Comparison of ENCODE assay signal across 8 cellular contexts in the genomic region with DNA sequence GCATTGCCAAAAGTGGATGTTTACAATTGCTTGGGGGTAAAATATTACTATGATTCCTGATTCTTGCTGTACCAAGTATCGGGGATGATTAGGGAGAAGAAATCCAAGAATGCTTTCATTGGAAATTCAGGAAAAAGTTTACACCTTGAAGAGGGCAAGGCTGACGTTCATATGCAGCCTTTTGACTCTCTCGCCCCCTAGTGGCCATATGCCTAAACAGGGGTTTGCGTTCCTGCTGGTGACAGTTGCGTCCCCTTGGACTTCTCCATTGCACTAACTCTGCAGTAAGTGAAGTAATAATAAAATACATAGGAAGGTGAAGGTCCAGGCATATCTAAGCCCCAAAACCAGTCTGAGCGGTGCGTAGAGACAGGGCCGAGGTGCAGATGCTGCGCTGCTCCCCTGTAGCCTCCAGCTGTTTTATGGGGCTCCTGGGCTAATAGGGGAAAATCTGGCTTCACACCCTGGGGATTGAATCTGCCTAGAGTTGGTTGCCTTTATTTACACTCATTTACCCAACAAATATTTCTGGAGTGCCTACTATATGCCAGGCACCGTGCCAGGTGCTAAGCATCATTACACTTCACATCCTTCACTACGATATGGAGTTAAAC. TPM values are rescaled to one million over a fixed set of nuclear protein-coding genes. Genes with fewer than 3 reads are reported as not detected.
DNase-seq lines count a peak whose midpoint lies in the region; ATAC-seq and TF ChIP-seq lines count a peak whose summit lies in the region.

No MANE protein-coding gene starts in this region.

- no peaks in the 10 kb centered on the region for H3K36me3 Mint-ChIP-seq in CD4-positive, alpha-beta memory T cell
- H3K36me3 Mint-ChIP-seq in activated T-helper 1 cell treated with anti-CD3 and anti-CD28 coated beads, Interleukin-12 subunit alpha, Interleukin-12 subunit beta, Interleukin-2, Interleukin-4 antibody, amounts not matched to agents 30 ng/mL and 10 ng/mL and 1 ng/mL, durations not matched to agents 14 hours and 24 hours and 36 hours (ENCODE audit: low read depth) = no peaks in the 10 kb centered on the region

- H3K9me3 ChIP-seq in CD4-positive, alpha-beta memory T cell (ENCODE audit: control insufficient read depth in 1 of 2, low read length in 2 of 2) = no peaks in the 10 kb centered on the region
- H3K9me3 ChIP-seq in PC-9 (ENCODE audit: insufficient read depth, low read depth) (no peaks in the 10 kb centered on the region), upper lobe of left lung (no peaks in the 10 kb centered on the region)

- H3K4me1 Mint-ChIP-seq in CD4-positive, alpha-beta memory T cell = no peaks in the 10 kb centered on the region
- no peaks in the 10 kb centered on the region for H3K4me1 Mint-ChIP-seq in activated T-helper 1 cell treated with anti-CD3 and anti-CD28 coated beads, Interleukin-12 subunit alpha, Interleukin-12 subunit beta, Interleukin-2, Interleukin-4 antibody, amounts not matched to agents 30 ng/mL and 10 ng/mL and 1 ng/mL, durations not matched to agents 14 hours and 24 hours and 36 hours (ENCODE audit: low read depth)

- H3K36me3 ChIP-seq in CD4-positive, alpha-beta memory T cell (ENCODE audit: insufficient read depth, low read length) = no peaks in the 10 kb centered on the region
- no peaks in the 10 kb centered on the region for H3K36me3 ChIP-seq in PC-9 (ENCODE audit: low read depth)
- H3K36me3 ChIP-seq in upper lobe of left lung = no peaks in the 10 kb centered on the region

- ATAC-seq in GM19351 (IDR thresholded peaks at IDR 0.05; ENCODE audit: unreplicated experiment) = peak; percentile 95
- peak; percentile 89 for ATAC-seq in HG03460 (IDR thresholded peaks at IDR 0.05; ENCODE audit: unreplicated experiment)
- peak; percentile 36 for ATAC-seq in omental fat pad (ENCODE audit: low FRiP score)
- ATAC-seq in upper lobe of left lung (ENCODE audit: low FRiP score in 2 of 2) = peak; percentile 72 to 79

- peak in 4 of 5 donors; percentile 32 to 41 (median 37) for DNase-seq in CD4-positive, alpha-beta memory T cell
- DNase-seq in PC-9 (peak; percentile 39 to 66), foreskin fibroblast (peak; percentile 31 to 79), omental fat pad (ENCODE audit: low spot score) (peak; percentile 72), upper lobe of left lung (peak in 1 of 2 donors; percentile 77)
- peak; percentile 26 for DNase-seq in activated T-helper 1 cell treated with anti-CD3 and anti-CD28 coated beads, Interleukin-12 subunit alpha, Interleukin-12 subunit beta, Interleukin-2, Interleukin-4 antibody, amounts not matched to agents 30 ng/mL and 10 ng/mL and 1 ng/mL, durations not matched to agents 14 hours and 24 hours and 36 hours (ENCODE audit: low spot score)

- CTCF ChIA-PET in CD4-positive, alpha-beta memory T cell (lab: Charles Lee; ENCODE audit: partially characterized antibody) = interaction anchor here (0.7 to 4.0 kb wide), 7 partner anchors 8 to 880 kb away, joined by 3 to 34 read pairs (median 3); no protein-coding TSS in a partner anchor
- CTCF ChIA-PET in PC-9 (lab: Charles Lee) = no interaction called here

- H3K4me1 ChIP-seq in CD4-positive, alpha-beta memory T cell (ENCODE audit: insufficient read depth, low read length) = no peaks in the 10 kb centered on the region
- H3K4me1 ChIP-seq in PC-9 (replicated peaks; ENCODE audit: insufficient read depth) = no peaks in the 10 kb centered on the region
- peaks cover 3 to 13% (median 10%) of the 10 kb centered on the region in 4 donors for H3K4me1 ChIP-seq in upper lobe of left lung

- H3K4me3 Mint-ChIP-seq in CD4-positive, alpha-beta memory T cell = no peak overlapping the region
- H3K4me3 Mint-ChIP-seq in activated T-helper 1 cell treated with anti-CD3 and anti-CD28 coated beads, Interleukin-12 subunit alpha, Interleukin-12 subunit beta, Interleukin-2, Interleukin-4 antibody, amounts not matched to agents 30 ng/mL and 10 ng/mL and 1 ng/mL, durations not matched to agents 14 hours and 24 hours and 36 hours = no peak overlapping the region

- BruUV-seq in PC-9 (replicated peaks; lab: Mats Ljungman, UMichigan) = no TSS peak

- H3K27me3 ChIP-seq in CD4-positive, alpha-beta memory T cell (ENCODE audit: insufficient read depth, low read length) = no peaks in the 10 kb centered on the region
- H3K27me3 ChIP-seq in PC-9 (ENCODE audit: insufficient read depth, low read depth) = no peaks in the 10 kb centered on the region
- H3K27me3 ChIP-seq in upper lobe of left lung = no peaks in the 10 kb centered on the region

- H3F3A ChIP-seq in PC-9 (ENCODE audit: insufficient read depth, low read depth) = no peaks in the 10 kb centered on the region

- TF ChIP-seq CTCF in PC-9 (conservative IDR thresholded peaks at IDR 0.05) (peak; percentile 89), foreskin fibroblast (IDR thresholded peaks at IDR 0.05; ENCODE audit: low read depth, low read length) (peak; percentile 94), omental fat pad (IDR thresholded peaks at IDR 0.05) (peak in 2 of 3 donors; percentile 43 to 68), upper lobe of left lung (IDR thresholded peaks at IDR 0.05) (peak; percentile 76 to 93 (median 82))

- no peak overlapping the region for H2AFZ ChIP-seq in PC-9

- POLR2A ChIA-PET in CD4-positive, alpha-beta memory T cell (lab: Charles Lee; ENCODE audit: partially characterized antibody) = no interaction called here
- POLR2A ChIA-PET in PC-9 (lab: Charles Lee; ENCODE audit: unreplicated experiment) = interaction anchor here (0.6 to 0.7 kb wide), 2 partner anchors 45 to 95 kb away, joined by 5 to 6 read pairs; no protein-coding TSS in a partner anchor

- no peak overlapping the region for H3K27ac Mint-ChIP-seq in CD4-positive, alpha-beta memory T cell
- H3K27ac Mint-ChIP-seq in activated T-helper 1 cell treated with anti-CD3 and anti-CD28 coated beads, Interleukin-12 subunit alpha, Interleukin-12 subunit beta, Interleukin-2, Interleukin-4 antibody, amounts not matched to agents 30 ng/mL and 10 ng/mL and 1 ng/mL, durations not matched to agents 14 hours and 24 hours and 36 hours = no peak overlapping the region

- 20 to 30% methylated on average over 9 to 11 of the region's 11 CpGs for WGBS in upper lobe of left lung, 2 donors

- TF ChIP-seq POLR2A in upper lobe of left lung (IDR thresholded peaks at IDR 0.05) = no peak

- no peak overlapping the region for H3K27ac ChIP-seq in CD4-positive, alpha-beta memory T cell (ENCODE audit: low read depth, low read length)
- H3K27ac ChIP-seq in PC-9 (no peak overlapping the region), upper lobe of left lung (peak overlapping the region in 1 of 4 donors; percentile 9)

- no peaks in the 10 kb centered on the region for H3K9me2 ChIP-seq in PC-9 (ENCODE audit: insufficient read depth)

- H3K27me3 Mint-ChIP-seq in CD4-positive, alpha-beta memory T cell = no peaks in the 10 kb centered on the region
- peaks cover 16% of the 10 kb centered on the region for H3K27me3 Mint-ChIP-seq in activated T-helper 1 cell treated with anti-CD3 and anti-CD28 coated beads, Interleukin-12 subunit alpha, Interleukin-12 subunit beta, Interleukin-2, Interleukin-4 antibody, amounts not matched to agents 30 ng/mL and 10 ng/mL and 1 ng/mL, durations not matched to agents 14 hours and 24 hours and 36 hours (ENCODE audit: insufficient read depth)

- no peaks in the 10 kb centered on the region for H3K79me2 ChIP-seq in PC-9 (ENCODE audit: low read depth)

- no peak overlapping the region for H3K4me2 ChIP-seq in PC-9

- no peaks in the 10 kb centered on the region for H4K20me1 ChIP-seq in PC-9 (ENCODE audit: insufficient read depth)

- no peak for TF ChIP-seq EP300 in upper lobe of left lung (IDR thresholded peaks at IDR 0.05)

- H3K9me3 Mint-ChIP-seq in CD4-positive, alpha-beta memory T cell = peaks cover 0 to 1% (median 0%) of the 10 kb centered on the region in 8 donors
- H3K9me3 Mint-ChIP-seq in activated T-helper 1 cell treated with anti-CD3 and anti-CD28 coated beads, Interleukin-12 subunit alpha, Interleukin-12 subunit beta, Interleukin-2, Interleukin-4 antibody, amounts not matched to agents 30 ng/mL and 10 ng/mL and 1 ng/mL, durations not matched to agents 14 hours and 24 hours and 36 hours = no peaks in the 10 kb centered on the region

- H3K4me3 ChIP-seq in CD4-positive, alpha-beta memory T cell (ENCODE audit: low read length in 2 of 2) = no peak overlapping the region
- H3K4me3 ChIP-seq in PC-9 = no peak overlapping the region
- no peak overlapping the region for H3K4me3 ChIP-seq in foreskin fibroblast (ENCODE audit: low read depth in 1 of 2, low read length in 2 of 2)
- no peak overlapping the region for H3K4me3 ChIP-seq in upper lobe of left lung

- intact Hi-C loops in CD4-positive, alpha-beta memory T cell (cut with micrococcal nuclease) = loop anchor here (2.0 to 5.0 kb wide), 3 partner anchors 306 to 679 kb away; no protein-coding TSS in a partner anchor
- intact Hi-C loops in PC-9 (cut with micrococcal nuclease; ENCODE audit: unreplicated experiment) = loop anchor here (1.0 to 5.0 kb wide), 5 partner anchors 41 to 1039 kb away; no protein-coding TSS in a partner anchor
- intact Hi-C loops in activated T-helper 1 cell treated with anti-CD3 and anti-CD28 coated beads, Interleukin-12 subunit alpha, Interleukin-12 subunit beta, Interleukin-2, Interleukin-4 antibody, amounts not matched to agents 30 ng/mL and 10 ng/mL and 1 ng/mL, durations not matched to agents 14 hours and 24 hours and 36 hours (cut with micrococcal nuclease) = loop anchor here (1.0 to 5.0 kb wide), 5 partner anchors 13 to 1038 kb away; a partner anchor contains a TSS

RNA-seq across cellular contexts. Expression of a gene that starts 12.4 kb away (rescaled TPM):
- under 1 TPM; 0.69 to 0.70 TPM for total RNA-seq in CD4-positive, alpha-beta memory T cell
- under 1 TPM in 1 of 2 donors, not detected in 1; 0.75 TPM for polyA plus RNA-seq in CD4-positive, alpha-beta memory T cell
- total RNA-seq in PC-9 (2021) = 26.2 and 41.1 TPM in 2 replicates
- 6.2 and 6.4 TPM in 2 replicates for total RNA-seq in activated T-helper 1 cell treated with anti-CD3 and anti-CD28 coated beads, Interleukin-12 subunit alpha, Interleukin-12 subunit beta, Interleukin-2, Interleukin-4 antibody, amounts not matched to agents 30 ng/mL and 10 ng/mL and 1 ng/mL, durations not matched to agents 14 hours and 24 hours and 36 hours
- total RNA-seq in omental fat pad = 100 to 1,000 TPM in 1 of 4 donors, 10 to 100 TPM in 3; 12.7 to 156 (median 34.8) TPM
- 100 to 1,000 TPM in 1 of 6 donors, 10 to 100 TPM in 5; 18.4 to 109 (median 41.0) TPM for total RNA-seq in upper lobe of left lung

Comparison
In these comparisons a context has a peak if more than half of its experiments do, and no peak if none do; other contexts are left out.
1. ATAC-seq: peak in every context shown above with its lines; median percentile 95 in GM19351; 89 in HG03460; 76 in upper lobe of left lung; 36 in omental fat pad.